In genomic region chr5:99025298-99026045, GRCh38 we compare ENCODE assay signal across 1 cellular context.
TF ChIP-seq lines count a peak whose summit lies in the region.

No MANE protein-coding gene starts in this region.

TF ChIP-seq in HepG2, 621 proteins besides CTCF, POLR2A, EP300 and RAD21 (continued from another document and continues in another):
- TF ChIP-seq HNF1A (IDR thresholded peaks at IDR 0.05; ENCODE audit: low read depth) (peak; percentile 93), HNF1A (CRISPR knock-in tag; IDR thresholded peaks at IDR 0.05; ENCODE audit: borderline replicate concordance) (peak; percentile 87; the same call in 1 of the 2 replicates), ZGPAT (CRISPR knock-in tag; IDR thresholded peaks at IDR 0.05) (0 out of 2 replicates have a peak, but pooled peaks have one; percentile 39), PAXIP1 (CRISPR knock-in tag; conservative IDR thresholded peaks at IDR 0.05) (peak; percentile 88), SAFB2 (CRISPR knock-in tag; IDR thresholded peaks at IDR 0.05; ENCODE audit: borderline replicate concordance, low read depth) (no peak), ZBTB14 (CRISPR knock-in tag; IDR thresholded peaks at IDR 0.05) (no peak), BCLAF1 (IDR thresholded peaks at IDR 0.05) (no peak), ZBTB34 (CRISPR knock-in tag; IDR thresholded peaks at IDR 0.05) (no peak), ZNF768 (CRISPR knock-in tag; IDR thresholded peaks at IDR 0.05) (no peak), MAFK (conservative IDR thresholded peaks at IDR 0.05 in 1 of 2, IDR thresholded peaks at IDR 0.05 in 1 of 2; ENCODE audit: low read length in 2 of 2) (no peak), ZNF281 (CRISPR knock-in tag; IDR thresholded peaks at IDR 0.05; ENCODE audit: borderline replicate concordance) (peak; percentile 68; the same call in 1 of the 2 replicates), HOMEZ (CRISPR knock-in tag; IDR thresholded peaks at IDR 0.05; ENCODE audit: low read depth) (peak; percentile 50; the same call in 1 of the 2 replicates), NFYB (CRISPR knock-in tag; IDR thresholded peaks at IDR 0.05) (no peak), PHF8 (CRISPR knock-in tag; IDR thresholded peaks at IDR 0.05) (no peak), BHLHE40 (IDR thresholded peaks at IDR 0.05; ENCODE audit: low read length) (no peak), ZMYM3 (CRISPR knock-in tag; IDR thresholded peaks at IDR 0.05) (peak; percentile 66; the same call in 1 of the 2 replicates), THAP7 (CRISPR knock-in tag; IDR thresholded peaks at IDR 0.05) (no peak), ZNF225 (CRISPR knock-in tag; IDR thresholded peaks at IDR 0.05) (no peak), NR2F6 (IDR thresholded peaks at IDR 0.05) (0 out of 2 replicates have a peak, but pooled peaks have one; percentile 18), NR2F6 (CRISPR knock-in tag; IDR thresholded peaks at IDR 0.05) (no peak), ZBTB43 (CRISPR knock-in tag; conservative IDR thresholded peaks at IDR 0.05) (peak; percentile 49; the same call in 1 of the 2 replicates), MIXL1 (CRISPR knock-in tag; IDR thresholded peaks at IDR 0.05) (peak; percentile 83), CREB1 (IDR thresholded peaks at IDR 0.05) (no peak), CREB1 (CRISPR knock-in tag; IDR thresholded peaks at IDR 0.05) (0 out of 2 replicates have a peak, but pooled peaks have one; percentile 16), NFIC (IDR thresholded peaks at IDR 0.05; ENCODE audit: low read length) (peak; percentile 36; the same call in 1 of the 2 replicates), NCOA1 (CRISPR knock-in tag; IDR thresholded peaks at IDR 0.05) (no peak), ZNF619 (CRISPR knock-in tag; IDR thresholded peaks at IDR 0.05) (no peak), ZNF382 (CRISPR knock-in tag; IDR thresholded peaks at IDR 0.05; ENCODE audit: borderline replicate concordance) (no peak), POLR2AphosphoS2 (IDR thresholded peaks at IDR 0.05; ENCODE audit: low read depth, low read length) (no peak), HNRNPL (IDR thresholded peaks at IDR 0.05; ENCODE audit: low read depth, low read length) (no peak), CEBPB (IDR thresholded peaks at IDR 0.05; ENCODE audit: borderline replicate concordance, low read depth, low read length) (no peak), ZNF280B (CRISPR knock-in tag; IDR thresholded peaks at IDR 0.05; ENCODE audit: borderline replicate concordance) (no peak)
